In genomic region chr7:140810830-140811556, GRCh38 we compare ENCODE assay signal across 1 cellular context.
A peak's percentile ranks its signal among the peaks of the same experiment; 100 is the strongest.
TF ChIP-seq lines count a peak whose summit lies in the region.

No MANE protein-coding gene starts in this region.

TF ChIP-seq in HepG2, 621 proteins besides CTCF, POLR2A, EP300 and RAD21 (continued from another document and continues in another):
- no peak for TF ChIP-seq ONECUT2 (CRISPR knock-in tag; IDR thresholded peaks at IDR 0.05)
- no peak for TF ChIP-seq SP5 (CRISPR knock-in tag; IDR thresholded peaks at IDR 0.05; ENCODE audit: borderline replicate concordance, low read depth)
- TF ChIP-seq DZIP1 (CRISPR knock-in tag; IDR thresholded peaks at IDR 0.05) = no peak
- TF ChIP-seq SMARCC2 (IDR thresholded peaks at IDR 0.05) = no peak
- peak; percentile 29; the same call in 1 of the 2 replicates for TF ChIP-seq SALL1 (CRISPR knock-in tag; IDR thresholded peaks at IDR 0.05)
- no peak for TF ChIP-seq ZNF318 (CRISPR knock-in tag; IDR thresholded peaks at IDR 0.05)
- no peak for TF ChIP-seq ZC3H13 (CRISPR knock-in tag; IDR thresholded peaks at IDR 0.05)
- no peak for TF ChIP-seq ZNF329 (CRISPR knock-in tag; IDR thresholded peaks at IDR 0.05; ENCODE audit: low read depth)
- TF ChIP-seq ZNF7 (CRISPR knock-in tag; IDR thresholded peaks at IDR 0.05) = no peak
- no peak for TF ChIP-seq ZNF784 (CRISPR knock-in tag; IDR thresholded peaks at IDR 0.05; ENCODE audit: borderline replicate concordance)
- TF ChIP-seq KLF11 (CRISPR knock-in tag; IDR thresholded peaks at IDR 0.05) = no peak
- TF ChIP-seq ZIK1 (CRISPR knock-in tag; IDR thresholded peaks at IDR 0.05; ENCODE audit: borderline replicate concordance, low read depth) = no peak
- no peak for TF ChIP-seq JUND (CRISPR knock-in tag; IDR thresholded peaks at IDR 0.05)
- no peak for TF ChIP-seq ZNF616 (CRISPR knock-in tag; IDR thresholded peaks at IDR 0.05; ENCODE audit: low read depth)
- TF ChIP-seq ZSCAN31 (CRISPR knock-in tag; IDR thresholded peaks at IDR 0.05; ENCODE audit: low read depth) = no peak
- no peak for TF ChIP-seq SRF (IDR thresholded peaks at IDR 0.05; ENCODE audit: low read depth, low read length)
- TF ChIP-seq DPF2 (CRISPR knock-in tag; IDR thresholded peaks at IDR 0.05; ENCODE audit: borderline replicate concordance, low read depth) = no peak
- no peak for TF ChIP-seq REST (IDR thresholded peaks at IDR 0.05; ENCODE audit: borderline replicate concordance in 1 of 2, low read depth in 1 of 2, low read length in 2 of 2)
- TF ChIP-seq ZBTB20 (CRISPR knock-in tag; IDR thresholded peaks at IDR 0.05; ENCODE audit: borderline replicate concordance, low read depth) = no peak
- TF ChIP-seq TFDP1 (CRISPR knock-in tag; IDR thresholded peaks at IDR 0.05; ENCODE audit: borderline replicate concordance) = no peak
- TF ChIP-seq YEATS2 (CRISPR knock-in tag; IDR thresholded peaks at IDR 0.05; ENCODE audit: borderline replicate concordance) = 0 out of 2 replicates have a peak, but pooled peaks have one; percentile 15
- TF ChIP-seq MIER3 (CRISPR knock-in tag; IDR thresholded peaks at IDR 0.05; ENCODE audit: borderline replicate concordance) = no peak; the same call in 1 of the 2 replicates
- TF ChIP-seq ZMAT3 (CRISPR knock-in tag; conservative IDR thresholded peaks at IDR 0.05) = no peak
- 0 out of 2 replicates have a peak, but pooled peaks have one; percentile 56 for TF ChIP-seq SMAD3 (CRISPR knock-in tag; IDR thresholded peaks at IDR 0.05)
- TF ChIP-seq CBFB (CRISPR knock-in tag; IDR thresholded peaks at IDR 0.05) = no peak
- TF ChIP-seq ZNF343 (CRISPR knock-in tag; IDR thresholded peaks at IDR 0.05) = no peak
- TF ChIP-seq ZNF883 (CRISPR knock-in tag; IDR thresholded peaks at IDR 0.05; ENCODE audit: not compliant biosample characterization) = no peak
- TF ChIP-seq DDIT3 (CRISPR knock-in tag; IDR thresholded peaks at IDR 0.05) = no peak
- TF ChIP-seq GATA4 (IDR thresholded peaks at IDR 0.05; ENCODE audit: borderline replicate concordance, low read depth) = no peak
- no peak for TF ChIP-seq NFKBIZ (CRISPR knock-in tag; IDR thresholded peaks at IDR 0.05)
- no peak for TF ChIP-seq U2AF1 (optimal IDR thresholded peaks at IDR 0.05; ENCODE audit: low read depth, low read length)
- no peak for TF ChIP-seq ZNF547 (CRISPR knock-in tag; IDR thresholded peaks at IDR 0.05)
- TF ChIP-seq LBX2 (CRISPR knock-in tag; IDR thresholded peaks at IDR 0.05; ENCODE audit: borderline replicate concordance) = no peak
- no peak for TF ChIP-seq ZNF17 (CRISPR knock-in tag; IDR thresholded peaks at IDR 0.05)
- no peak for TF ChIP-seq PRDM15 (CRISPR knock-in tag; IDR thresholded peaks at IDR 0.05)
- peak; percentile 37; the same call in 1 of the 2 replicates for TF ChIP-seq REPIN1 (CRISPR knock-in tag; IDR thresholded peaks at IDR 0.05; ENCODE audit: borderline replicate concordance, low read depth)
- no peak for TF ChIP-seq MBNL3 (CRISPR knock-in tag; conservative IDR thresholded peaks at IDR 0.05)
- TF ChIP-seq ZNF552 (CRISPR knock-in tag; IDR thresholded peaks at IDR 0.05; ENCODE audit: borderline replicate concordance) = no peak
- 0 out of 2 replicates have a peak, but pooled peaks have one; percentile 14 for TF ChIP-seq HOXD1 (CRISPR knock-in tag; IDR thresholded peaks at IDR 0.05)
- TF ChIP-seq ZZZ3 (CRISPR knock-in tag; IDR thresholded peaks at IDR 0.05; ENCODE audit: borderline replicate concordance) = no peak
